1 cellular context compared by ENCODE assay signal in genomic region chr3:186612721-186613636, GRCh38.
TF ChIP-seq lines count a peak whose summit lies in the region.

A gene with protein sequence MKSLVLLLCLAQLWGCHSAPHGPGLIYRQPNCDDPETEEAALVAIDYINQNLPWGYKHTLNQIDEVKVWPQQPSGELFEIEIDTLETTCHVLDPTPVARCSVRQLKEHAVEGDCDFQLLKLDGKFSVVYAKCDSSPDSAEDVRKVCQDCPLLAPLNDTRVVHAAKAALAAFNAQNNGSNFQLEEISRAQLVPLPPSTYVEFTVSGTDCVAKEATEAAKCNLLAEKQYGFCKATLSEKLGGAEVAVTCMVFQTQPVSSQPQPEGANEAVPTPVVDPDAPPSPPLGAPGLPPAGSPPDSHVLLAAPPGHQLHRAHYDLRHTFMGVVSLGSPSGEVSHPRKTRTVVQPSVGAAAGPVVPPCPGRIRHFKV (plus strand): TSS chr3:186613060. CDS start chr3:186613142, 82 bp downstream.

TF ChIP-seq in HepG2, 621 proteins besides CTCF, POLR2A, EP300 and RAD21 (continued from another document and continues in another):
- TF ChIP-seq, protein P1, sequence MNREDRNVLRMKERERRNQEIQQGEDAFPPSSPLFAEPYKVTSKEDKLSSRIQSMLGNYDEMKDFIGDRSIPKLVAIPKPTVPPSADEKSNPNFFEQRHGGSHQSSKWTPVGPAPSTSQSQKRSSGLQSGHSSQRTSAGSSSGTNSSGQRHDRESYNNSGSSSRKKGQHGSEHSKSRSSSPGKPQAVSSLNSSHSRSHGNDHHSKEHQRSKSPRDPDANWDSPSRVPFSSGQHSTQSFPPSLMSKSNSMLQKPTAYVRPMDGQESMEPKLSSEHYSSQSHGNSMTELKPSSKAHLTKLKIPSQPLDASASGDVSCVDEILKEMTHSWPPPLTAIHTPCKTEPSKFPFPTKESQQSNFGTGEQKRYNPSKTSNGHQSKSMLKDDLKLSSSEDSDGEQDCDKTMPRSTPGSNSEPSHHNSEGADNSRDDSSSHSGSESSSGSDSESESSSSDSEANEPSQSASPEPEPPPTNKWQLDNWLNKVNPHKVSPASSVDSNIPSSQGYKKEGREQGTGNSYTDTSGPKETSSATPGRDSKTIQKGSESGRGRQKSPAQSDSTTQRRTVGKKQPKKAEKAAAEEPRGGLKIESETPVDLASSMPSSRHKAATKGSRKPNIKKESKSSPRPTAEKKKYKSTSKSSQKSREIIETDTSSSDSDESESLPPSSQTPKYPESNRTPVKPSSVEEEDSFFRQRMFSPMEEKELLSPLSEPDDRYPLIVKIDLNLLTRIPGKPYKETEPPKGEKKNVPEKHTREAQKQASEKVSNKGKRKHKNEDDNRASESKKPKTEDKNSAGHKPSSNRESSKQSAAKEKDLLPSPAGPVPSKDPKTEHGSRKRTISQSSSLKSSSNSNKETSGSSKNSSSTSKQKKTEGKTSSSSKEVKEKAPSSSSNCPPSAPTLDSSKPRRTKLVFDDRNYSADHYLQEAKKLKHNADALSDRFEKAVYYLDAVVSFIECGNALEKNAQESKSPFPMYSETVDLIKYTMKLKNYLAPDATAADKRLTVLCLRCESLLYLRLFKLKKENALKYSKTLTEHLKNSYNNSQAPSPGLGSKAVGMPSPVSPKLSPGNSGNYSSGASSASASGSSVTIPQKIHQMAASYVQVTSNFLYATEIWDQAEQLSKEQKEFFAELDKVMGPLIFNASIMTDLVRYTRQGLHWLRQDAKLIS (CRISPR knock-in tag; IDR thresholded peaks at IDR 0.05): peak; percentile 96; the same call in 1 of the 2 replicates
- TF ChIP-seq SMAD3 (CRISPR knock-in tag; IDR thresholded peaks at IDR 0.05) (no peak; the same call in 1 of the 2 replicates), ZBTB20 (CRISPR knock-in tag; IDR thresholded peaks at IDR 0.05; ENCODE audit: borderline replicate concordance, low read depth) (no peak; the same call in 1 of the 2 replicates), ZIK1 (CRISPR knock-in tag; IDR thresholded peaks at IDR 0.05; ENCODE audit: borderline replicate concordance, low read depth) (no peak), ATF7-NPFF (CRISPR knock-in tag; IDR thresholded peaks at IDR 0.05; ENCODE audit: low read depth) (peak; percentile 87), NR3C1 (CRISPR knock-in tag; IDR thresholded peaks at IDR 0.05) (no peak), PREB (CRISPR knock-in tag; IDR thresholded peaks at IDR 0.05) (no peak), GRHL1 (CRISPR knock-in tag; conservative IDR thresholded peaks at IDR 0.05) (no peak), SP2 (CRISPR knock-in tag; IDR thresholded peaks at IDR 0.05) (no peak), REL (CRISPR knock-in tag; conservative IDR thresholded peaks at IDR 0.05) (0 out of 2 replicates have a peak, but pooled peaks have one; percentile 42), PCBP1 (IDR thresholded peaks at IDR 0.05; ENCODE audit: borderline replicate concordance, low read depth, low read length) (no peak), POLR2AphosphoS2 (IDR thresholded peaks at IDR 0.05; ENCODE audit: low read depth, low read length) (no peak), SNAI1 (CRISPR knock-in tag; IDR thresholded peaks at IDR 0.05; ENCODE audit: borderline replicate concordance) (no peak; the same call in 1 of the 2 replicates), KMT2B (CRISPR knock-in tag; IDR thresholded peaks at IDR 0.05) (no peak; the same call in 1 of the 2 replicates), SOX5 (CRISPR knock-in tag; IDR thresholded peaks at IDR 0.05; ENCODE audit: borderline replicate concordance) (peak; percentile 71; the same call in 1 of the 2 replicates), PAF1 (CRISPR knock-in tag; IDR thresholded peaks at IDR 0.05) (peak; percentile 44; the same call in 1 of the 2 replicates), ZNF253 (CRISPR knock-in tag; IDR thresholded peaks at IDR 0.05; ENCODE audit: borderline replicate concordance) (peak; percentile 16), RBFOX2 (IDR thresholded peaks at IDR 0.05; ENCODE audit: low read depth, low read length) (no peak), ZNF629 (CRISPR knock-in tag; conservative IDR thresholded peaks at IDR 0.05) (peak; percentile 3), ZXDC (CRISPR knock-in tag; IDR thresholded peaks at IDR 0.05) (no peak), ZNF34 (CRISPR knock-in tag; IDR thresholded peaks at IDR 0.05; ENCODE audit: borderline replicate concordance) (no peak), BRCA1 (CRISPR knock-in tag; IDR thresholded peaks at IDR 0.05) (peak; percentile 24; the same call in 1 of the 2 replicates), NONO (IDR thresholded peaks at IDR 0.05) (no peak), NONO (CRISPR knock-in tag; conservative IDR thresholded peaks at IDR 0.05) (peak; percentile 87), NCOA5 (CRISPR knock-in tag; IDR thresholded peaks at IDR 0.05) (peak; percentile 52; the same call in 1 of the 2 replicates)
- TF ChIP-seq, protein P2, sequence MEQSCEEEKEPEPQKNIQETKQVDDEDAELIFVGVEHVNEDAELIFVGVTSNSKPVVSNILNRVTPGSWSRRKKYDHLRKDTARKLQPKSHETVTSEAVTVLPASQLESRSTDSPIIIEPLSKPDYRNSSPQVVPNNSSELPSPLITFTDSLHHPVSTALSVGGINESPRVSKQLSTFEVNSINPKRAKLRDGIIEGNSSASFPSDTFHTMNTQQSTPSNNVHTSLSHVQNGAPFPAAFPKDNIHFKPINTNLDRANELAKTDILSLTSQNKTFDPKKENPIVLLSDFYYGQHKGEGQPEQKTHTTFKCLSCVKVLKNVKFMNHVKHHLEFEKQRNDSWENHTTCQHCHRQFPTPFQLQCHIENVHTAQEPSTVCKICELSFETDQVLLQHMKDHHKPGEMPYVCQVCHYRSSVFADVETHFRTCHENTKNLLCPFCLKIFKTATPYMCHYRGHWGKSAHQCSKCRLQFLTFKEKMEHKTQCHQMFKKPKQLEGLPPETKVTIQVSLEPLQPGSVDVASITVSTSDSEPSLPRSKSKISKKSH (CRISPR knock-in tag; IDR thresholded peaks at IDR 0.05; ENCODE audit: borderline replicate concordance): peak; percentile 42; the same call in 1 of the 2 replicates
- TF ChIP-seq, protein P3, sequence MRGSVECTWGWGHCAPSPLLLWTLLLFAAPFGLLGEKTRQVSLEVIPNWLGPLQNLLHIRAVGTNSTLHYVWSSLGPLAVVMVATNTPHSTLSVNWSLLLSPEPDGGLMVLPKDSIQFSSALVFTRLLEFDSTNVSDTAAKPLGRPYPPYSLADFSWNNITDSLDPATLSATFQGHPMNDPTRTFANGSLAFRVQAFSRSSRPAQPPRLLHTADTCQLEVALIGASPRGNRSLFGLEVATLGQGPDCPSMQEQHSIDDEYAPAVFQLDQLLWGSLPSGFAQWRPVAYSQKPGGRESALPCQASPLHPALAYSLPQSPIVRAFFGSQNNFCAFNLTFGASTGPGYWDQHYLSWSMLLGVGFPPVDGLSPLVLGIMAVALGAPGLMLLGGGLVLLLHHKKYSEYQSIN (CRISPR knock-in tag; IDR thresholded peaks at IDR 0.05; ENCODE audit: borderline replicate concordance): no peak
- TF ChIP-seq, protein P4, sequence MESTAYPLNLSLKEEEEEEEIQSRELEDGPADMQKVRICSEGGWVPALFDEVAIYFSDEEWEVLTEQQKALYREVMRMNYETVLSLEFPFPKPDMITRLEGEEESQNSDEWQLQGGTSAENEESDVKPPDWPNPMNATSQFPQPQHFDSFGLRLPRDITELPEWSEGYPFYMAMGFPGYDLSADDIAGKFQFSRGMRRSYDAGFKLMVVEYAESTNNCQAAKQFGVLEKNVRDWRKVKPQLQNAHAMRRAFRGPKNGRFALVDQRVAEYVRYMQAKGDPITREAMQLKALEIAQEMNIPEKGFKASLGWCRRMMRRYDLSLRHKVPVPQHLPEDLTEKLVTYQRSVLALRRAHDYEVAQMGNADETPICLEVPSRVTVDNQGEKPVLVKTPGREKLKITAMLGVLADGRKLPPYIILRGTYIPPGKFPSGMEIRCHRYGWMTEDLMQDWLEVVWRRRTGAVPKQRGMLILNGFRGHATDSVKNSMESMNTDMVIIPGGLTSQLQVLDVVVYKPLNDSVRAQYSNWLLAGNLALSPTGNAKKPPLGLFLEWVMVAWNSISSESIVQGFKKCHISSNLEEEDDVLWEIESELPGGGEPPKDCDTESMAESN (CRISPR knock-in tag; conservative IDR thresholded peaks at IDR 0.05): peak; percentile 82; the same call in 1 of the 2 replicates
- TF ChIP-seq, protein P5, sequence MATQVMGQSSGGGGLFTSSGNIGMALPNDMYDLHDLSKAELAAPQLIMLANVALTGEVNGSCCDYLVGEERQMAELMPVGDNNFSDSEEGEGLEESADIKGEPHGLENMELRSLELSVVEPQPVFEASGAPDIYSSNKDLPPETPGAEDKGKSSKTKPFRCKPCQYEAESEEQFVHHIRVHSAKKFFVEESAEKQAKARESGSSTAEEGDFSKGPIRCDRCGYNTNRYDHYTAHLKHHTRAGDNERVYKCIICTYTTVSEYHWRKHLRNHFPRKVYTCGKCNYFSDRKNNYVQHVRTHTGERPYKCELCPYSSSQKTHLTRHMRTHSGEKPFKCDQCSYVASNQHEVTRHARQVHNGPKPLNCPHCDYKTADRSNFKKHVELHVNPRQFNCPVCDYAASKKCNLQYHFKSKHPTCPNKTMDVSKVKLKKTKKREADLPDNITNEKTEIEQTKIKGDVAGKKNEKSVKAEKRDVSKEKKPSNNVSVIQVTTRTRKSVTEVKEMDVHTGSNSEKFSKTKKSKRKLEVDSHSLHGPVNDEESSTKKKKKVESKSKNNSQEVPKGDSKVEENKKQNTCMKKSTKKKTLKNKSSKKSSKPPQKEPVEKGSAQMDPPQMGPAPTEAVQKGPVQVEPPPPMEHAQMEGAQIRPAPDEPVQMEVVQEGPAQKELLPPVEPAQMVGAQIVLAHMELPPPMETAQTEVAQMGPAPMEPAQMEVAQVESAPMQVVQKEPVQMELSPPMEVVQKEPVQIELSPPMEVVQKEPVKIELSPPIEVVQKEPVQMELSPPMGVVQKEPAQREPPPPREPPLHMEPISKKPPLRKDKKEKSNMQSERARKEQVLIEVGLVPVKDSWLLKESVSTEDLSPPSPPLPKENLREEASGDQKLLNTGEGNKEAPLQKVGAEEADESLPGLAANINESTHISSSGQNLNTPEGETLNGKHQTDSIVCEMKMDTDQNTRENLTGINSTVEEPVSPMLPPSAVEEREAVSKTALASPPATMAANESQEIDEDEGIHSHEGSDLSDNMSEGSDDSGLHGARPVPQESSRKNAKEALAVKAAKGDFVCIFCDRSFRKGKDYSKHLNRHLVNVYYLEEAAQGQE (IDR thresholded peaks at IDR 0.05; ENCODE audit: borderline replicate concordance in 1 of 2, low read depth in 1 of 2, low read length in 2 of 2): peak in 1 of 2 experiments; percentile 83; a peak in 3 of 4 replicates
- TF ChIP-seq, protein P6, sequence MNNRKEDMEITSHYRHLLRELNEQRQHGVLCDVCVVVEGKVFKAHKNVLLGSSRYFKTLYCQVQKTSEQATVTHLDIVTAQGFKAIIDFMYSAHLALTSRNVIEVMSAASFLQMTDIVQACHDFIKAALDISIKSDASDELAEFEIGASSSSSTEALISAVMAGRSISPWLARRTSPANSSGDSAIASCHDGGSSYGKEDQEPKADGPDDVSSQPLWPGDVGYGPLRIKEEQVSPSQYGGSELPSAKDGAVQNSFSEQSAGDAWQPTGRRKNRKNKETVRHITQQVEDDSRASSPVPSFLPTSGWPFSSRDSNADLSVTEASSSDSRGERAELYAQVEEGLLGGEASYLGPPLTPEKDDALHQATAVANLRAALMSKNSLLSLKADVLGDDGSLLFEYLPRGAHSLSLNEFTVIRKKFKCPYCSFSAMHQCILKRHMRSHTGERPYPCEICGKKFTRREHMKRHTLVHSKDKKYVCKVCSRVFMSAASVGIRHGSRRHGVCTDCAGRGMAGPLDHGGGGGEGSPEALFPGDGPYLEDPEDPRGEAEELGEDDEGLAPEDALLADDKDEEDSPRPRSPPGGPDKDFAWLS (CRISPR knock-in tag; IDR thresholded peaks at IDR 0.05; ENCODE audit: borderline replicate concordance): peak; percentile 92
- TF ChIP-seq, protein P7, sequence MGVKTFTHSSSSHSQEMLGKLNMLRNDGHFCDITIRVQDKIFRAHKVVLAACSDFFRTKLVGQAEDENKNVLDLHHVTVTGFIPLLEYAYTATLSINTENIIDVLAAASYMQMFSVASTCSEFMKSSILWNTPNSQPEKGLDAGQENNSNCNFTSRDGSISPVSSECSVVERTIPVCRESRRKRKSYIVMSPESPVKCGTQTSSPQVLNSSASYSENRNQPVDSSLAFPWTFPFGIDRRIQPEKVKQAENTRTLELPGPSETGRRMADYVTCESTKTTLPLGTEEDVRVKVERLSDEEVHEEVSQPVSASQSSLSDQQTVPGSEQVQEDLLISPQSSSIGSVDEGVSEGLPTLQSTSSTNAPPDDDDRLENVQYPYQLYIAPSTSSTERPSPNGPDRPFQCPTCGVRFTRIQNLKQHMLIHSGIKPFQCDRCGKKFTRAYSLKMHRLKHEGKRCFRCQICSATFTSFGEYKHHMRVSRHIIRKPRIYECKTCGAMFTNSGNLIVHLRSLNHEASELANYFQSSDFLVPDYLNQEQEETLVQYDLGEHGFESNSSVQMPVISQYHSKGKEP (CRISPR knock-in tag; IDR thresholded peaks at IDR 0.05): 0 out of 2 replicates have a peak, but pooled peaks have one; percentile 31
